Comparison of ENCODE assay signal across 26 cellular contexts in genomic region chr1:167094690-167095089, GRCh38. TPM values are rescaled to one million over a fixed set of nuclear protein-coding genes. Genes with fewer than 3 reads are reported as not detected.
DNase-seq lines count a peak whose midpoint lies in the region; ATAC-seq and TF ChIP-seq lines count a peak whose summit lies in the region.
"Had no signal": no experiment of that assay in that cellular context is flagged by ENCODE, and none has a peak within 500 bp of the region (broad histone marks: within the 10 kb centered on the region; RNA-seq: fewer than 3 reads in every experiment).

No MANE protein-coding gene starts in this region.

- TF ChIP-seq CTCF in PC-3 (conservative IDR thresholded peaks at IDR 0.05; ENCODE audit: low read depth, low read length): no peak
- no peak for TF ChIP-seq CTCF in osteocyte (IDR thresholded peaks at IDR 0.05)
- TF ChIP-seq CTCF in GM10266 (IDR thresholded peaks at IDR 0.05; ENCODE audit: control insufficient read depth, insufficient read depth, low read depth, missing control alignments): no peak

- H3K36me3 Mint-ChIP-seq in CD4-positive, CD25-positive, alpha-beta regulatory T cell: peaks cover 5% of the 10 kb centered on the region
- peaks cover 5% of the 10 kb centered on the region for H3K36me3 Mint-ChIP-seq in osteocyte (ENCODE audit: unreplicated experiment)
- H3K36me3 Mint-ChIP-seq: activated CD8-positive, alpha-beta memory T cell treated with anti-CD3 and anti-CD28 coated beads, Interleukin-2, amount 10 ng/mL, durations not matched to agents 7 days and 5 days; T-cell had no signal

- intact Hi-C loops in PC-3 (cut with micrococcal nuclease) (loop anchor here (1.0 kb wide), 1 partner anchor 9 kb away; no protein-coding TSS in a partner anchor), Right ventricle myocardium superior (cut with DNase I) (no loop called here)

- H3K27ac Mint-ChIP-seq in CD4-positive, CD25-positive, alpha-beta regulatory T cell: peak overlapping the region in 2 of 3 donors; percentile 55 to 79
- H3K27ac Mint-ChIP-seq in osteocyte (ENCODE audit: unreplicated experiment): peak overlapping the region; percentile 50
- H3K27ac Mint-ChIP-seq: activated CD8-positive, alpha-beta memory T cell treated with anti-CD3 and anti-CD28 coated beads, Interleukin-2, amount 10 ng/mL, durations not matched to agents 7 days and 5 days; activated naive CD8-positive, alpha-beta T cell treated with anti-CD3 and anti-CD28 coated beads for 36 hours; activated T-helper 2 cell treated with anti-CD3 and anti-CD28 coated beads, Interferon-gamma antibody, Interleukin-2, Interleukin-4, amounts not matched to agents 10 μg/mL and 5 μg/mL and 100 μg/mL, durations not matched to agents 14 hours and 24 hours and 36 hours had no signal

- H3K4me3 Mint-ChIP-seq in CD4-positive, CD25-positive, alpha-beta regulatory T cell: no peak overlapping the region
- H3K4me3 Mint-ChIP-seq in osteocyte (ENCODE audit: unreplicated experiment): no peak overlapping the region
- H3K4me3 Mint-ChIP-seq: activated CD4-positive, alpha-beta T cell treated with anti-CD3 and anti-CD28 coated beads for 36 hours; activated CD8-positive, alpha-beta memory T cell treated with anti-CD3 and anti-CD28 coated beads, Interleukin-2, amount 10 ng/mL, durations not matched to agents 7 days and 5 days; activated naive CD8-positive, alpha-beta T cell treated with anti-CD3 and anti-CD28 coated beads for 36 hours; T-cell had no signal

- H4K20me1 ChIP-seq in PC-3 (ENCODE audit: low read length): no peaks in the 10 kb centered on the region

- no peaks in the 10 kb centered on the region for H3K79me2 ChIP-seq in PC-3 (ENCODE audit: low read length)

- no peak overlapping the region for H3K4me3 ChIP-seq in CD4-positive, CD25-positive, alpha-beta regulatory T cell (ENCODE audit: low read depth, low read length)
- H3K4me3 ChIP-seq in PC-3 (ENCODE audit: low read length): no peak overlapping the region
- H3K4me3 ChIP-seq: vagina had no signal

- no peaks in the 10 kb centered on the region for H3K9me3 ChIP-seq in CD4-positive, CD25-positive, alpha-beta regulatory T cell (ENCODE audit: control insufficient read depth in 2 of 2, low read length in 2 of 2)
- no peaks in the 10 kb centered on the region for H3K9me3 ChIP-seq in PC-3 (ENCODE audit: low read length)
- H3K9me3 ChIP-seq: vagina had no signal

- no peak for ATAC-seq in CD4-positive, CD25-positive, alpha-beta regulatory T cell (ENCODE audit: low read depth in 2 of 2)
- ATAC-seq in PC-3: peak; percentile 9; the same call in 1 of the 2 replicates
- peak; percentile 27 for ATAC-seq in Right ventricle myocardium superior (ENCODE audit: poor library complexity)
- ATAC-seq in GM18909 (IDR thresholded peaks at IDR 0.05; ENCODE audit: poor library complexity, unreplicated experiment): no peak
- no peak for ATAC-seq in HG02678 (IDR thresholded peaks at IDR 0.05; ENCODE audit: unreplicated experiment)
- ATAC-seq: activated CD4-positive, alpha-beta T cell treated with anti-CD3 and anti-CD28 coated beads for 36 hours; activated CD8-positive, alpha-beta memory T cell treated with anti-CD3 and anti-CD28 coated beads, Interleukin-2, amount 10 ng/mL, durations not matched to agents 7 days and 5 days; T-cell had no signal

- H3K9me2 ChIP-seq in PC-3 (replicated peaks; ENCODE audit: low read length): no peaks in the 10 kb centered on the region

- no TSS peak for BruUV-seq in PC-3 (replicated peaks; lab: Mats Ljungman, UMichigan)

- no peak overlapping the region for H3K27ac ChIP-seq in CD4-positive, CD25-positive, alpha-beta regulatory T cell (ENCODE audit: insufficient read depth, low read length, poor library complexity, severe bottlenecking)
- 0 out of 2 replicates have a peak overlapping the region, but pooled peaks have one; percentile 10 for H3K27ac ChIP-seq in PC-3 (ENCODE audit: low read length)
- H3K27ac ChIP-seq: C4-2B, vagina had no signal

- H3K36me3 ChIP-seq in CD4-positive, CD25-positive, alpha-beta regulatory T cell (ENCODE audit: control insufficient read depth, insufficient read depth, low read length): no peaks in the 10 kb centered on the region
- H3K36me3 ChIP-seq in PC-3 (ENCODE audit: low read depth, low read length): no peaks in the 10 kb centered on the region
- H3K36me3 ChIP-seq: vagina had no signal

- peaks cover 3% of the 10 kb centered on the region for H3K27me3 ChIP-seq in CD4-positive, CD25-positive, alpha-beta regulatory T cell (ENCODE audit: control insufficient read depth, insufficient read depth, low read length)
- no peaks in the 10 kb centered on the region for H3K27me3 ChIP-seq in PC-3 (ENCODE audit: low read length)
- H3K27me3 ChIP-seq: vagina had no signal

- POLR2A ChIA-PET in PC-3 (lab: Charles Lee; ENCODE audit: unreplicated experiment): interaction anchor here (0.7 kb wide), 1 partner anchor 223 kb away, joined by 5 read pairs; no protein-coding TSS in a partner anchor

- H3K9me3 Mint-ChIP-seq in CD4-positive, CD25-positive, alpha-beta regulatory T cell: peaks cover 0 to 3% (median 0%) of the 10 kb centered on the region in 7 donors
- peaks cover 4% of the 10 kb centered on the region for H3K9me3 Mint-ChIP-seq in osteocyte (ENCODE audit: unreplicated experiment)
- H3K9me3 Mint-ChIP-seq: activated naive CD8-positive, alpha-beta T cell treated with anti-CD3 and anti-CD28 coated beads for 36 hours; activated T-helper 2 cell treated with anti-CD3 and anti-CD28 coated beads, Interferon-gamma antibody, Interleukin-2, Interleukin-4, amounts not matched to agents 10 μg/mL and 5 μg/mL and 100 μg/mL, durations not matched to agents 14 hours and 24 hours and 36 hours had no signal

- CTCF ChIA-PET in PC-3 (lab: Charles Lee): interaction anchor here (1.0 kb wide), 1 partner anchor 126 kb away, joined by 10 read pairs; no protein-coding TSS in a partner anchor

- H3F3A ChIP-seq in PC-3 (ENCODE audit: low read length, unreplicated experiment): no peaks in the 10 kb centered on the region

- H2AFZ ChIP-seq in PC-3 (ENCODE audit: low read length): no peak overlapping the region

- H3K4me1 ChIP-seq in CD4-positive, CD25-positive, alpha-beta regulatory T cell (ENCODE audit: control insufficient read depth, insufficient read depth, low read length, poor library complexity, severe bottlenecking): peaks cover 18% of the 10 kb centered on the region
- H3K4me1 ChIP-seq in PC-3 (ENCODE audit: insufficient read depth, low read length): peaks cover 20% of the 10 kb centered on the region
- H3K4me1 ChIP-seq: vagina had no signal

- H3K9ac ChIP-seq in PC-3 (ENCODE audit: low read length): no peak overlapping the region

- no peaks in the 10 kb centered on the region for H3K27me3 Mint-ChIP-seq in CD4-positive, CD25-positive, alpha-beta regulatory T cell
- H3K27me3 Mint-ChIP-seq in osteocyte (ENCODE audit: unreplicated experiment): peaks cover 16% of the 10 kb centered on the region
- H3K27me3 Mint-ChIP-seq: activated CD4-positive, alpha-beta T cell treated with anti-CD3 and anti-CD28 coated beads for 36 hours; activated naive CD8-positive, alpha-beta T cell treated with anti-CD3 and anti-CD28 coated beads for 36 hours had no signal

- H3K4me1 Mint-ChIP-seq in CD4-positive, CD25-positive, alpha-beta regulatory T cell: peaks cover 6 to 42% (median 21%) of the 10 kb centered on the region in 4 donors
- peaks cover 35% of the 10 kb centered on the region for H3K4me1 Mint-ChIP-seq in osteocyte (ENCODE audit: unreplicated experiment)

- H3K4me2 ChIP-seq in PC-3 (ENCODE audit: low read length): peak overlapping the region; percentile 65

- DNase-seq in CD4-positive, CD25-positive, alpha-beta regulatory T cell: no peak
- no peak for DNase-seq in PC-3
- no peak for DNase-seq in Right ventricle myocardium superior
- no peak for DNase-seq in osteocyte (ENCODE audit: extremely low spot score, unreplicated experiment)
- no peak for DNase-seq in iPS-NIHi7 (ENCODE audit: extremely low spot score)
- DNase-seq in GM10266 (ENCODE audit: extremely low spot score): no peak
- DNase-seq: ACHN; activated CD8-positive, alpha-beta memory T cell treated with anti-CD3 and anti-CD28 coated beads, Interleukin-2, amount 10 ng/mL, durations not matched to agents 7 days and 5 days; activated naive CD8-positive, alpha-beta T cell treated with anti-CD3 and anti-CD28 coated beads for 36 hours; DMS153; GDM1; head of caudate nucleus; NCI-H1930; nucleus accumbens; retina; stimulated activated CD4-positive, alpha-beta T cell treated with anti-CD3 and anti-CD28 coated beads, Interleukin-15, amount 100 ng/mL, for 24 hours; T-cell had no signal

RNA-seq across cellular contexts. Expression of gene STYXL2, which starts 0.8 kb away (rescaled TPM):
- total RNA-seq in CD4-positive, CD25-positive, alpha-beta regulatory T cell: not detected
- polyA plus RNA-seq in CD4-positive, CD25-positive, alpha-beta regulatory T cell: not detected
- total RNA-seq in PC-3 (2014; rRNA removed): not detected in 2 replicates
- total RNA-seq in Right ventricle myocardium superior: 121 TPM
- 0.70 and 0.86 TPM in 2 replicates for total RNA-seq in osteocyte
- total RNA-seq: activated CD4-positive, alpha-beta T cell treated with anti-CD3 and anti-CD28 coated beads for 36 hours; activated CD8-positive, alpha-beta memory T cell treated with anti-CD3 and anti-CD28 coated beads, Interleukin-2, amount 10 ng/mL, durations not matched to agents 7 days and 5 days; activated naive CD8-positive, alpha-beta T cell treated with anti-CD3 and anti-CD28 coated beads for 36 hours; activated T-helper 2 cell treated with anti-CD3 and anti-CD28 coated beads, Interferon-gamma antibody, Interleukin-2, Interleukin-4, amounts not matched to agents 10 μg/mL and 5 μg/mL and 100 μg/mL, durations not matched to agents 14 hours and 24 hours and 36 hours; lower leg skin; NCI-H460; T-cell; vagina had no signal

RNA-seq across cellular contexts. Expression of gene GPA33, which starts 4.5 kb away (rescaled TPM):
- total RNA-seq in CD4-positive, CD25-positive, alpha-beta regulatory T cell: 21.0 TPM
- polyA plus RNA-seq in CD4-positive, CD25-positive, alpha-beta regulatory T cell: 100 to 1,000 TPM in 2 of 4 donors, 10 to 100 TPM in 2; 56.0 to 121 (median 85.6) TPM
- 0.04 and 0.12 TPM in 2 replicates for total RNA-seq in PC-3 (2014; rRNA removed)
- total RNA-seq in Right ventricle myocardium superior: 0.19 TPM
- not detected in 2 replicates for total RNA-seq in osteocyte
- total RNA-seq: activated naive CD8-positive, alpha-beta T cell treated with anti-CD3 and anti-CD28 coated beads for 36 hours; H4; NCI-H460 had no signal

Comparison
In these comparisons a context has a peak if more than half of its experiments do, and no peak if none do; other contexts are left out.
1. ATAC-seq: peak in PC-3 (single experiment) and Right ventricle myocardium superior (single experiment); none in CD4-positive, CD25-positive, alpha-beta regulatory T cell (0 of 2), GM18909 (single experiment) and HG02678 (single experiment).
2. RNA of gene STYXL2, which starts 0.8 kb away (total RNA-seq): 121 TPM in Right ventricle myocardium superior (single experiment); 0.70 to 0.86 TPM in osteocyte, not detected in CD4-positive, CD25-positive, alpha-beta regulatory T cell (single experiment) and not detected in PC-3; every median in the first group is over 10 times any median in the second.
3. RNA of gene GPA33, which starts 4.5 kb away (total RNA-seq): 21.0 TPM in CD4-positive, CD25-positive, alpha-beta regulatory T cell (single experiment); 0.19 TPM in Right ventricle myocardium superior (single experiment), 0.04 to 0.12 TPM in PC-3 and not detected in osteocyte; every median in the first group is over 10 times any median in the second.